In genomic region chr6:84422380-84422968, GRCh38 we compare ENCODE assay signal across 8 cellular contexts.
A peak's percentile ranks its signal among the peaks of the same experiment; 100 is the strongest.
DNase-seq lines count a peak whose midpoint lies in the region; ATAC-seq, FAIRE-seq and TF ChIP-seq lines count a peak whose summit lies in the region.

No MANE protein-coding gene starts in this region.

- peak; percentile 97 to 99 for ATAC-seq in A549
- peak; percentile 85 for ATAC-seq in HG03432 (IDR thresholded peaks at IDR 0.05; ENCODE audit: unreplicated experiment)
- no peak for ATAC-seq in psoas muscle
- no peak for ATAC-seq in GM19324 (IDR thresholded peaks at IDR 0.05; ENCODE audit: low FRiP score, unreplicated experiment)

- in situ Hi-C loops in GM13976 (cut with MboI; ENCODE audit: low sequenced_read_pairs, unreplicated experiment), result loop anchor here (25.0 kb wide), 1 partner anchor 890 kb away; no protein-coding TSS in a partner anchor

- 7% methylated on average over 13 of the region's 13 CpGs for WGBS in A549 (ENCODE audit: missing lambda C conversion rate)
- WGBS in psoas muscle, 3 donors, result 29 to 33% (median 32%) methylated on average over 13 of the region's 13 CpGs

- POLR2A ChIA-PET in A549 (lab: Yijun Ruan, JAX), result no interaction called here

- TF ChIP-seq CTCF in A549 (IDR thresholded peaks at IDR 0.05) (peak; percentile 72), GM13976 (IDR thresholded peaks at IDR 0.05; ENCODE audit: borderline replicate concordance, control extremely low read depth, extremely low read depth, insufficient read depth, missing control alignments) (peak; percentile 51), psoas muscle (IDR thresholded peaks at IDR 0.05) (peak; percentile 20)

- no peak for TF ChIP-seq POLR2A in A549 (IDR thresholded peaks at IDR 0.05; ENCODE audit: low read length)

- TF ChIP-seq RAD21 in A549 (conservative IDR thresholded peaks at IDR 0.05 in 1 of 2, IDR thresholded peaks at IDR 0.05 in 1 of 2), result peak; percentile 86

- H3K9me3 ChIP-seq in A549, result no peaks in the 10 kb centered on the region
- H3K9me3 ChIP-seq in psoas muscle, result no peaks in the 10 kb centered on the region

- FAIRE-seq in A549 (lab: Jason Lieb, UNC), result no peak

- no peak for TF ChIP-seq EP300 in A549 (IDR thresholded peaks at IDR 0.05)

- peak overlapping the region; percentile 14; the same call in 1 of the 3 replicates for H3K4me3 ChIP-seq in A549
- no peak overlapping the region for H3K4me3 ChIP-seq in psoas muscle

- H3K36me3 ChIP-seq in psoas muscle (ENCODE audit: insufficient read depth in 1 of 2, low read depth in 1 of 2), result no peaks in the 10 kb centered on the region

- CTCF ChIA-PET in A549 (lab: Yijun Ruan, JAX), result interaction anchor here (0.6 to 2.0 kb wide), 47 partner anchors 8 to 903 kb away, joined by 3 to 25 read pairs (median 4); no protein-coding TSS in a partner anchor

- intact Hi-C loops in psoas muscle (cut with DNase I), result no loop called here

- H3K4me1 ChIP-seq in A549 (no peaks in the 10 kb centered on the region), psoas muscle (no peaks in the 10 kb centered on the region)

- no peak overlapping the region for H3K27ac ChIP-seq in A549
- no peak overlapping the region for H3K27ac ChIP-seq in psoas muscle

- peak; percentile 18 to 64 for DNase-seq in A549 (ENCODE audit: low read depth in 1 of 2, low spot score in 1 of 2)
- peak; percentile 26 for DNase-seq in GM13976 (ENCODE audit: low spot score)
- DNase-seq in SKM-1 treated with dmso at 0.1 percent for 144 hours (lab: John Stamatoyannopoulos, UW; ENCODE audit: unreplicated experiment), result peak; percentile 12
- peak; percentile 11 for DNase-seq in foreskin melanocyte
- peak; percentile 37 to 63 for DNase-seq in psoas muscle
- no peak for DNase-seq in central memory CD4-positive, alpha-beta T cell

- peak overlapping the region; percentile 71 for H3K4me2 ChIP-seq in A549

- no peaks in the 10 kb centered on the region for H3K27me3 ChIP-seq in psoas muscle (ENCODE audit: insufficient read depth in 3 of 3, low read length in 2 of 3)

TF ChIP-seq in A549, 52 proteins besides CTCF, POLR2A, EP300 and RAD21:
- TF ChIP-seq FOXS1 (CRISPR knock-in tag; IDR thresholded peaks at IDR 0.05) (no peak), SMC3 (IDR thresholded peaks at IDR 0.05) (peak; percentile 89), MAX (IDR thresholded peaks at IDR 0.05) (peak; percentile 56)
TF ChIP-seq in A549: peak in this region for 2.

Comparison
In these comparisons a context has a peak if more than half of its experiments do, and no peak if none do; other contexts are left out.
1. ATAC-seq: peak in A549 (2 of 2) and HG03432 (single experiment); none in psoas muscle (0 of 4) and GM19324 (single experiment).
2. CTCF ChIP-seq: peak in every context shown above with its lines; median percentile 72 in A549; 51 in GM13976; 20 in psoas muscle.